ENCODE assay signal across 8 cellular contexts in the genomic region with DNA sequence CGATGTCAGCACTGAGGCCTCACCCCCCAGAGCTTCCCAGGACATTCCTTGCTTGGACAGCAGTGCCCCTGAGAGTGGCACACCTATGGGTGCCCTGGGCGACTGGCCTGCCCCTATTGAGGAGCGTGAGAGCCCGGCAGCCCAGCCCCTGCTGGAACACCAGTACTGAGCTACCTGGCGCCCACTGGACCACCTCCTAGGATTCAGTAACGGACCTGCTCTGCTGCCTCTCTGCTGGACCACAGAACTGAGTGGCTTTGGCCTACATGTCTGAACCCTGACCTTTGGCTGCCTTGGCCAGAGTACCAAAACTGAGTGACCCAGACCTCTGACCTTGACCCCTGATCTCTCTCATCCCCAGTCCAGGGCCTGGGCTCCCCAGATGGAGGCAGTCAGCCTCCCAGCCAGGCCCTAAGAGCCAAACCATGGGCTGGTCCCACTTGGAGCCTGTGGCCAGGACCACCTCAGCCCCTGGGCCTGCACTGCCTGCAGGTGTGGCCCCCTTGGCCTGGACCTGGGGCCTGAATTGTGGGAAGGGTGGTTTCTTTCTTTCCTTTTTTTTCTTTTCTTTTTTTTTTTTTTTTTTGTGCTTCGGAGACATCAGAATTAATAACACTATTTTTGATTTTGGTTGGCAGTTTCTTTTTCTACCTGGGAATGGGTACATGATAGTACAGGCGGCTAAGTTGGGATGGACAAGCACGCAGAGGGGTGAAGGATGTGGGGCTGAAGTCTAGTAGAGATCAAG. TPM values are rescaled to one million over a fixed set of nuclear protein-coding genes. Genes with fewer than 3 reads are reported as not detected.
DNase-seq lines count a peak whose midpoint lies in the region; ATAC-seq and TF ChIP-seq lines count a peak whose summit lies in the region.

No MANE protein-coding gene starts in this region.

- H2BK120ac ChIP-seq in mesenchymal stem cell (ENCODE audit: low read depth, low read length): no peak overlapping the region

- intact Hi-C loops in MCF 10A (cut with micrococcal nuclease) (no loop called here), breast epithelium (cut with DNase I; ENCODE audit: low total_unique reads) (no loop called here), transverse colon (cut with DNase I; ENCODE audit: low total_unique reads) (loop anchor here (10.0 kb wide), 1 partner anchor 68 kb away; no protein-coding TSS in a partner anchor)

- CTCF ChIA-PET in MCF 10A (lab: Yijun Ruan, JAX): interaction anchor here (0.6 kb wide), 2 partner anchors 68 to 88 kb away, joined by 3 read pairs; no protein-coding TSS in a partner anchor

- H3K9me3 Mint-ChIP-seq in MCF 10A (ENCODE audit: unreplicated experiment): no peaks in the 10 kb centered on the region
- H3K9me3 Mint-ChIP-seq in activated naive CD8-positive, alpha-beta T cell (ENCODE audit: low read depth): no peaks in the 10 kb centered on the region

- H2BK15ac ChIP-seq in mesenchymal stem cell (ENCODE audit: low read depth, poor library complexity, severe bottlenecking): no peak overlapping the region

- peaks cover 44% of the 10 kb centered on the region for H3K79me1 ChIP-seq in mesenchymal stem cell (replicated peaks; ENCODE audit: low read length, poor library complexity, severe bottlenecking)

- H3K27me3 ChIP-seq in breast epithelium: no peaks in the 10 kb centered on the region
- no peaks in the 10 kb centered on the region for H3K27me3 ChIP-seq in mesenchymal stem cell (ENCODE audit: control insufficient read depth in 1 of 2, insufficient read depth in 1 of 2, low read length in 2 of 2)
- no peaks in the 10 kb centered on the region for H3K27me3 ChIP-seq in transverse colon

- H3K9me3 ChIP-seq in breast epithelium: no peaks in the 10 kb centered on the region
- H3K9me3 ChIP-seq in mesenchymal stem cell (ENCODE audit: control insufficient read depth, low read length): no peaks in the 10 kb centered on the region
- no peaks in the 10 kb centered on the region for H3K9me3 ChIP-seq in transverse colon

- no peak for TF ChIP-seq EP300 in transverse colon (IDR thresholded peaks at IDR 0.05; ENCODE audit: low read depth)

- H3K4ac ChIP-seq in mesenchymal stem cell (ENCODE audit: low read depth in 1 of 2, low read length in 2 of 2): no peak overlapping the region

- BruUV-seq in MCF 10A (replicated peaks; lab: Mats Ljungman, UMichigan): no TSS peak

- no peak for DNase-seq in MCF 10A (ENCODE audit: unreplicated experiment)
- DNase-seq in breast epithelium (ENCODE audit: low spot score in 2 of 2): no peak
- DNase-seq in mesenchymal stem cell: no peak
- no peak for DNase-seq in transverse colon
- no peak for DNase-seq in COLO668 (lab: John Stamatoyannopoulos, UW; ENCODE audit: unreplicated experiment)

- H3K4me1 Mint-ChIP-seq in MCF 10A (ENCODE audit: insufficient read depth, unreplicated experiment): peaks cover 6% of the 10 kb centered on the region
- peaks cover 45% of the 10 kb centered on the region for H3K4me1 Mint-ChIP-seq in activated naive CD8-positive, alpha-beta T cell (ENCODE audit: low read depth)

- H3K4me1 ChIP-seq in breast epithelium: peaks cover 8 to 12% of the 10 kb centered on the region in 2 donors
- H3K4me1 ChIP-seq in mesenchymal stem cell (ENCODE audit: control insufficient read depth, insufficient read depth, low read depth, low read length): peaks cover 27% of the 10 kb centered on the region
- H3K4me1 ChIP-seq in transverse colon: peaks cover 9 to 38% (median 31%) of the 10 kb centered on the region in 4 donors

- peak overlapping the region in 1 of 2 experiments; percentile 9 for H2BK12ac ChIP-seq in mesenchymal stem cell (ENCODE audit: low read length in 2 of 2)

- TF ChIP-seq POLR2A in breast epithelium (IDR thresholded peaks at IDR 0.05) (no peak), transverse colon (IDR thresholded peaks at IDR 0.05) (no peak)

- no peak overlapping the region for H3K14ac ChIP-seq in mesenchymal stem cell (ENCODE audit: low read length in 2 of 2)

- H3K4me2 ChIP-seq in mesenchymal stem cell (ENCODE audit: low read length, poor library complexity, severe bottlenecking): peak overlapping the region; percentile 11

- 95% methylated on average over 9 of the region's 9 CpGs for WGBS in mesenchymal stem cell
- 97% methylated on average over 9 of the region's 9 CpGs; no CpG with 5 or more reads in 1 of the 2 donors for WGBS in transverse colon (ENCODE audit: low coverage in 1 of 2), 2 donors

- no peak overlapping the region for H2AFZ ChIP-seq in mesenchymal stem cell (ENCODE audit: low read depth, low read length)

- H4K91ac ChIP-seq in mesenchymal stem cell (ENCODE audit: low read length): no peak overlapping the region

- no peak for ATAC-seq in GM18517 (IDR thresholded peaks at IDR 0.05; ENCODE audit: unreplicated experiment)
- no peak for ATAC-seq in GM21390 (IDR thresholded peaks at IDR 0.05; ENCODE audit: unreplicated experiment)

- no peak overlapping the region for H3K18ac ChIP-seq in mesenchymal stem cell (ENCODE audit: low read depth in 1 of 2, low read length in 2 of 2)

- POLR2A ChIA-PET in MCF 10A (lab: Yijun Ruan, JAX): interaction anchor here (1.2 to 2.5 kb wide), 5 partner anchors 13 to 64 kb away, joined by 3 to 12 read pairs (median 7); a partner anchor contains a TSS

- H3K4me3 ChIP-seq in breast epithelium (no peak overlapping the region), mesenchymal stem cell (ENCODE audit: insufficient read depth in 1 of 2, low read depth in 1 of 2, low read length in 2 of 2) (no peak overlapping the region), transverse colon (no peak overlapping the region)

- H3K4me3 Mint-ChIP-seq in MCF 10A (ENCODE audit: unreplicated experiment): peak overlapping the region; percentile 71
- H3K4me3 Mint-ChIP-seq in activated naive CD8-positive, alpha-beta T cell: peak overlapping the region; percentile 93

- no peak for TF ChIP-seq CTCF in MCF 10A (IDR thresholded peaks at IDR 0.05; ENCODE audit: unreplicated experiment)
- no peak for TF ChIP-seq CTCF in breast epithelium (IDR thresholded peaks at IDR 0.05)
- TF ChIP-seq CTCF in transverse colon (IDR thresholded peaks at IDR 0.05): no peak

- no peak overlapping the region for H3K23ac ChIP-seq in mesenchymal stem cell (ENCODE audit: low read length in 2 of 2)

- no peak overlapping the region for H2BK5ac ChIP-seq in mesenchymal stem cell (ENCODE audit: low read depth, low read length, poor library complexity, severe bottlenecking)

- in situ Hi-C loops in transverse colon (cut with MboI; ENCODE audit: low pct_ligation_motif_present in 1 of 4, low pct_unique_long_range_greater_than_20kb in 1 of 4, low sequenced_read_pairs in 3 of 4): no loop called here

- peak overlapping the region; percentile 77 for H2AK5ac ChIP-seq in mesenchymal stem cell (ENCODE audit: low read length, severe bottlenecking)

- no peak overlapping the region for H3K27ac Mint-ChIP-seq in MCF 10A (ENCODE audit: low read depth, unreplicated experiment)
- no peak overlapping the region for H3K27ac Mint-ChIP-seq in activated naive CD8-positive, alpha-beta T cell

- H3K27ac ChIP-seq in breast epithelium (peak overlapping the region in 1 of 2 donors; percentile 95), mesenchymal stem cell (ENCODE audit: low read length, poor library complexity, severe bottlenecking) (peak overlapping the region; percentile 58), transverse colon (peak overlapping the region; percentile 84 to 92 (median 88))

- H4K8ac ChIP-seq in mesenchymal stem cell (ENCODE audit: low read length): no peak overlapping the region

- no peaks in the 10 kb centered on the region for H3K27me3 Mint-ChIP-seq in MCF 10A (ENCODE audit: insufficient read depth, unreplicated experiment)
- H3K27me3 Mint-ChIP-seq in activated naive CD8-positive, alpha-beta T cell: no peaks in the 10 kb centered on the region

- H3K9ac ChIP-seq in mesenchymal stem cell (ENCODE audit: low read length): peak overlapping the region; percentile 45

- H3K36me3 ChIP-seq in breast epithelium (peaks cover 6% of the 10 kb centered on the region), mesenchymal stem cell (ENCODE audit: control insufficient read depth in 1 of 2, insufficient read depth in 2 of 2, low read depth in 1 of 2, low read length in 2 of 2) (peaks cover 58 to 76% of the 10 kb centered on the region in 2 experiments), transverse colon (peaks cover 0 to 29% (median 14%) of the 10 kb centered on the region in 4 donors)

- peaks cover 45% of the 10 kb centered on the region for H3K36me3 Mint-ChIP-seq in MCF 10A (ENCODE audit: insufficient read depth, unreplicated experiment)
- H3K36me3 Mint-ChIP-seq in activated naive CD8-positive, alpha-beta T cell: no peaks in the 10 kb centered on the region

RNA-seq across cellular contexts. Expression of a gene that starts 0.9 kb away (rescaled TPM):
- total RNA-seq in MCF 10A (2022): 4.9 TPM in 2 replicates
- total RNA-seq in breast epithelium: 10 to 100 TPM; 18.2 to 27.9 (median 25.5) TPM
- polyA plus RNA-seq in mesenchymal stem cell (2013, experiment 1 of 2): 35.0 TPM
- polyA plus RNA-seq in mesenchymal stem cell (2013, experiment 2 of 2): 34.6 TPM
- 100 to 1,000 TPM in 1 of 4 donors, 10 to 100 TPM in 3; 22.4 to 174 (median 30.9) TPM for total RNA-seq in transverse colon

RNA-seq across cellular contexts. Expression of a gene that starts 21.4 kb away (rescaled TPM):
- total RNA-seq in MCF 10A (2022) (40.9 and 45.8 TPM in 2 replicates), breast epithelium (10 to 100 TPM; 13.4 to 21.0 (median 20.1) TPM), transverse colon (10 to 100 TPM; 56.4 to 89.0 (median 62.4) TPM)
- polyA plus RNA-seq in mesenchymal stem cell (2013, experiment 1 of 2): 21.5 TPM
- polyA plus RNA-seq in mesenchymal stem cell (2013, experiment 2 of 2): 19.8 TPM

RNA-seq across cellular contexts. Expression of a gene that starts 23.0 kb away (rescaled TPM):
- total RNA-seq in MCF 10A (2022): 35.2 and 39.7 TPM in 2 replicates
- total RNA-seq in breast epithelium: 10 to 100 TPM; 30.4 to 39.0 (median 36.7) TPM
- polyA plus RNA-seq in mesenchymal stem cell (2013, experiment 1 of 2): 36.7 TPM
- polyA plus RNA-seq in mesenchymal stem cell (2013, experiment 2 of 2): 36.1 TPM
- total RNA-seq in transverse colon: 100 to 1,000 TPM in 2 of 4 donors, 10 to 100 TPM in 2; 82.3 to 211 (median 94.8) TPM

RNA-seq across cellular contexts. Expression of a gene that starts 25.7 kb away (rescaled TPM):
- total RNA-seq in MCF 10A (2022) (82.1 and 83.0 TPM in 2 replicates), breast epithelium (10 to 100 TPM; 45.0 to 57.7 (median 46.2) TPM), transverse colon (10 to 100 TPM; 45.8 to 95.8 (median 58.4) TPM)
- 76.9 TPM for polyA plus RNA-seq in mesenchymal stem cell (2013, experiment 1 of 2)
- polyA plus RNA-seq in mesenchymal stem cell (2013, experiment 2 of 2): 76.3 TPM

RNA-seq across cellular contexts. Expression of a gene that starts 41.4 kb away (rescaled TPM):
- total RNA-seq in MCF 10A (2022) (0.25 TPM in 1 of 2 replicates, not detected in the other), breast epithelium (1 to 10 TPM in 1 of 3 donors, under 1 TPM in 2; 0.33 to 2.2 (median 0.80) TPM), transverse colon (1 to 10 TPM in 1 of 4 donors, under 1 TPM in 1, not detected in 2; 0.27 to 1.6 TPM)
- polyA plus RNA-seq in mesenchymal stem cell (2013, experiment 1 of 2): 0.04 TPM
- polyA plus RNA-seq in mesenchymal stem cell (2013, experiment 2 of 2): 0.08 TPM
